In the genomic region with DNA sequence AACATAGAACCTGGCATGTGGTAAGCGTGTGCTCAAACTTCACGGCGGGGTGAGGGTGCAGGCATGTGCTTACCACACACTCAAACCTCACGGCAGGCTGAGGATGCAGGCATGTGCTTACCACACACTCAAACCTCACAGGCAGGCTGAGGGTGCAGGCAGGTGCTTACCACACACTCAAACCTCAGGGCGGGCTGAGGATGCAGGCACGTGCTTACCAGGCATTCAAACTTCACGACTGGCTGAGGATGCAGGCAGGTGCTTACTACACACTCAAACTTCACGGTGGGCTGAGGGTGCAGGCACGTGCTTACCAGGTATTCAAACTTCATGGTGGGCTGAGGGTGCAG, we compare ENCODE assay signal across 21 cellular contexts.
"Had no signal": no experiment of that assay in that cellular context is flagged by ENCODE, and none has a peak within 500 bp of the region (broad histone marks: within the 10 kb centered on the region; RNA-seq: fewer than 3 reads in every experiment).

No MANE protein-coding gene starts in this region.

- ATAC-seq: left lobe of liver, psoas muscle, right cardiac atrium had no signal

- H3K9me3 ChIP-seq: colonic mucosa, ovary, psoas muscle, upper lobe of left lung had no signal

- H3K36me3 ChIP-seq: colonic mucosa, ovary, upper lobe of left lung had no signal

- H3K4me3 ChIP-seq: colonic mucosa, lung, ovary, psoas muscle, skin epidermis, upper lobe of left lung had no signal

- H3K9me3 Mint-ChIP-seq: activated naive CD8-positive, alpha-beta T cell treated with anti-CD3 and anti-CD28 coated beads, Interleukin-2, amount 10 ng/mL, durations not matched to agents 7 days and 5 days; stimulated activated naive CD8-positive, alpha-beta T cell treated with anti-CD3 and anti-CD28 coated beads, Interleukin-15, Interleukin-2, amounts not matched to agents 100 ng/mL and 50 ng/mL, for 24 hours had no signal

- DNase-seq: activated gamma-delta T cell treated with Interleukin-2 at 50 U/mL for 16 hours; activated naive CD8-positive, alpha-beta T cell treated with anti-CD3 and anti-CD28 coated beads, Interleukin-2, amount 10 ng/mL, durations not matched to agents 7 days and 5 days; anterior cingulate cortex; central memory CD4-positive, alpha-beta T cell; colonic mucosa; erythroblast; hypothalamus; midbrain; ovary; psoas muscle; right cardiac atrium; stimulated activated CD4-positive, alpha-beta T cell treated with anti-CD3 and anti-CD28 coated beads, Interleukin-15, amount 100 ng/mL, for 24 hours; stimulated activated CD4-positive, alpha-beta T cell treated with anti-CD3 and anti-CD28 coated beads, Interleukin-2, amount 100 ng/mL, for 48 hours; T-helper 9 cell; upper lobe of left lung had no signal

- H3K36me3 Mint-ChIP-seq: activated naive CD8-positive, alpha-beta T cell treated with anti-CD3 and anti-CD28 coated beads, Interleukin-2, amount 10 ng/mL, durations not matched to agents 7 days and 5 days; brain had no signal

- H3K27ac ChIP-seq: colonic mucosa, ovary, psoas muscle, SK-N-MC, skin epidermis, upper lobe of left lung had no signal

- H3K4me1 ChIP-seq: colonic mucosa, psoas muscle, upper lobe of left lung had no signal

- H3K27me3 Mint-ChIP-seq: brain; stimulated activated naive CD8-positive, alpha-beta T cell treated with anti-CD3 and anti-CD28 coated beads, Interleukin-15, Interleukin-2, amounts not matched to agents 100 ng/mL and 50 ng/mL, for 24 hours had no signal

- H3K27ac Mint-ChIP-seq: activated naive CD8-positive, alpha-beta T cell treated with anti-CD3 and anti-CD28 coated beads, Interleukin-2, amount 10 ng/mL, durations not matched to agents 7 days and 5 days; stimulated activated naive CD8-positive, alpha-beta T cell treated with anti-CD3 and anti-CD28 coated beads, Interleukin-15, Interleukin-2, amounts not matched to agents 100 ng/mL and 50 ng/mL, for 24 hours had no signal

- H3K4me3 Mint-ChIP-seq: activated naive CD8-positive, alpha-beta T cell treated with anti-CD3 and anti-CD28 coated beads, Interleukin-2, amount 10 ng/mL, durations not matched to agents 7 days and 5 days; stimulated activated naive CD8-positive, alpha-beta T cell treated with anti-CD3 and anti-CD28 coated beads, Interleukin-15, Interleukin-2, amounts not matched to agents 100 ng/mL and 50 ng/mL, for 24 hours had no signal

- H3K27me3 ChIP-seq: colonic mucosa, ovary, upper lobe of left lung had no signal
